8 cellular contexts compared by ENCODE assay signal in genomic region chr7:139232893-139233292, GRCh38. TPM values are rescaled to one million over a fixed set of nuclear protein-coding genes. Genes with fewer than 3 reads are reported as not detected.
DNase-seq lines count a peak whose midpoint lies in the region; ATAC-seq, FAIRE-seq and TF ChIP-seq lines count a peak whose summit lies in the region.

No MANE protein-coding gene starts in this region.

- intact Hi-C loops in CD8-positive, alpha-beta T cell (cut with DNase I, micrococcal nuclease): loop anchor here (5.0 to 10.0 kb wide), 5 partner anchors 109 to 1228 kb away; partner anchors contain the start of genes TRIM24 (in 2 of the 2), CREB3L2 (in 1 of the 2), FMC1 (in 1 of the 2) and ZC3HAV1 (in 1 of the 2)
- intact Hi-C loops in testis (cut with DNase I; ENCODE audit: low total_unique reads): no loop called here

- no peak for ATAC-seq in CD8-positive, alpha-beta T cell
- ATAC-seq in naive B cell (ENCODE audit: low read depth in 2 of 2) (no peak), GM18498 (IDR thresholded peaks at IDR 0.05; ENCODE audit: unreplicated experiment) (no peak), HG02642 (IDR thresholded peaks at IDR 0.05; ENCODE audit: poor library complexity, unreplicated experiment) (no peak)

- FAIRE-seq in HTR-8/SVneo (lab: Jason Lieb, UNC) (no peak), GM19239 (lab: Jason Lieb, UNC) (no peak)

- DNase-seq in CD8-positive, alpha-beta T cell: no peak
- peak; percentile 21 for DNase-seq in HTR-8/SVneo (ENCODE audit: insufficient read length, low spot score)
- peak; percentile 26 for DNase-seq in astrocyte of the hippocampus (ENCODE audit: low read depth, low spot score)
- no peak for DNase-seq in naive B cell
- DNase-seq in GM19239 (ENCODE audit: insufficient read length, low spot score): no peak
- no peak for DNase-seq in testis

- CTCF ChIA-PET in CD8-positive, alpha-beta T cell (lab: Charles Lee): interaction anchor here (0.7 to 1.3 kb wide), 2 partner anchors 15 to 139 kb away, joined by 3 to 4 read pairs; no protein-coding TSS in a partner anchor

- peaks cover 38% of the 10 kb centered on the region for H3K4me1 Mint-ChIP-seq in CD8-positive, alpha-beta T cell (ENCODE audit: low read depth)
- peaks cover 19 to 27% (median 23%) of the 10 kb centered on the region in 3 donors for H3K4me1 Mint-ChIP-seq in naive B cell

- TF ChIP-seq CTCF in CD8-positive, alpha-beta T cell (IDR thresholded peaks at IDR 0.05): no peak
- TF ChIP-seq CTCF in testis (IDR thresholded peaks at IDR 0.05): no peak

- no peak overlapping the region for H3K27ac ChIP-seq in CD8-positive, alpha-beta T cell (ENCODE audit: low read depth, low read length)
- no peak overlapping the region for H3K27ac ChIP-seq in testis

- H3K36me3 Mint-ChIP-seq in CD8-positive, alpha-beta T cell: peaks cover 21% of the 10 kb centered on the region
- peaks cover 6 to 9% of the 10 kb centered on the region in 2 donors for H3K36me3 Mint-ChIP-seq in naive B cell

- WGBS in testis, 2 donors: 19 to 29% methylated on average over 2 of the region's 2 CpGs

- peaks cover under 1% of the 10 kb centered on the region for H3K27me3 Mint-ChIP-seq in CD8-positive, alpha-beta T cell (ENCODE audit: low read depth)
- no peaks in the 10 kb centered on the region for H3K27me3 Mint-ChIP-seq in naive B cell

- no peaks in the 10 kb centered on the region for H3K9me3 Mint-ChIP-seq in CD8-positive, alpha-beta T cell
- H3K9me3 Mint-ChIP-seq in naive B cell: no peaks in the 10 kb centered on the region

- H3K27me3 ChIP-seq in CD8-positive, alpha-beta T cell (ENCODE audit: insufficient read depth, low read length): no peaks in the 10 kb centered on the region
- H3K27me3 ChIP-seq in testis: no peaks in the 10 kb centered on the region

- peak overlapping the region; percentile 92 for H3K4me3 Mint-ChIP-seq in CD8-positive, alpha-beta T cell
- H3K4me3 Mint-ChIP-seq in naive B cell: peak overlapping the region; percentile 88 to 100 (median 94)

- H3K4me3 ChIP-seq in CD8-positive, alpha-beta T cell (ENCODE audit: low read depth, low read length): peak overlapping the region; percentile 46
- peak overlapping the region in 1 of 2 donors; percentile 82 for H3K4me3 ChIP-seq in testis

- peak overlapping the region; percentile 47 for H3K27ac Mint-ChIP-seq in CD8-positive, alpha-beta T cell
- peak overlapping the region in 2 of 6 donors; percentile 49 to 87 for H3K27ac Mint-ChIP-seq in naive B cell

- POLR2A ChIA-PET in CD8-positive, alpha-beta T cell (lab: Charles Lee): no interaction called here

- no peaks in the 10 kb centered on the region for H3K9me3 ChIP-seq in CD8-positive, alpha-beta T cell (ENCODE audit: low read length)
- no peaks in the 10 kb centered on the region for H3K9me3 ChIP-seq in testis

- peaks cover 6% of the 10 kb centered on the region for H3K36me3 ChIP-seq in CD8-positive, alpha-beta T cell (ENCODE audit: insufficient read depth, low read length)
- H3K36me3 ChIP-seq in testis (ENCODE audit: low read depth, missing control alignments): no peaks in the 10 kb centered on the region

- peaks cover 20% of the 10 kb centered on the region for H3K4me1 ChIP-seq in CD8-positive, alpha-beta T cell (ENCODE audit: insufficient read depth, low read length)
- peaks cover 4% of the 10 kb centered on the region for H3K4me1 ChIP-seq in testis

- TF ChIP-seq POLR2A in testis (IDR thresholded peaks at IDR 0.05): no peak

RNA-seq across cellular contexts. Expression of gene UBN2, which starts 1.9 kb away (rescaled TPM):
- 10 to 100 TPM; 12.2 to 13.0 TPM for total RNA-seq in CD8-positive, alpha-beta T cell
- 1 to 10 TPM in 5 of 6 donors, not detected in 1; 2.4 to 5.4 (median 3.0) TPM for polyA plus RNA-seq in naive B cell (ENCODE audit: low read depth in 6 of 6)
- total RNA-seq in testis: 10 to 100 TPM; 38.8 to 49.4 TPM
- 36.6 TPM for polyA plus RNA-seq in testis (ENCODE audit: insufficient read depth, low read depth, low replicate concordance)

Comparison
In these comparisons a context has a peak if more than half of its experiments do, and no peak if none do; other contexts are left out.
1. DNase-seq: peak in HTR-8/SVneo (single experiment) and astrocyte of the hippocampus (single experiment); none in CD8-positive, alpha-beta T cell (0 of 7), naive B cell (single experiment), GM19239 (single experiment) and testis (single experiment).